Comparison of ENCODE assay signal across 8 cellular contexts in the genomic region with DNA sequence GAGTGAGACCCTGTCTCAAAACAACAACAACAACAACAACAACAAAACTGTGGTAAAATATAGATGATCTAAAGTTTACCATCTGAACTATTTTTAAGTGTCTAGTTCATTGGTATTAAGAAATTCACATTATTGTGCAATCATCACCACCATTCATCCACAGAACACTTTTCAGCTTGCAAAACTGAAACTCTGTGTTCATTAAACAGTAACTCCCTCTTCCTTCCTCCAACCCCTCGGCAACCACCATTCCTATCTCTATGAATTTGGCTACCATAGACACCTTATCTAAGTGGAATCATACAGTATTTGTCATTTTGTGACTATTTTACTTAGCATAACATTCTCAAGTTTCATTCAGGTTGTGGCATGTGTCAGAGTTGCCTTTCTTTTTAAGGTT. TPM values are rescaled to one million over a fixed set of nuclear protein-coding genes. Genes with fewer than 3 reads are reported as not detected.
DNase-seq lines count a peak whose midpoint lies in the region; ATAC-seq and TF ChIP-seq lines count a peak whose summit lies in the region.

No MANE protein-coding gene starts in this region.

- H3K27ac ChIP-seq in GM23338 (ENCODE audit: low read depth): no peak overlapping the region

- ATAC-seq in HG03342 (IDR thresholded peaks at IDR 0.05; ENCODE audit: unreplicated experiment): peak; percentile 64
- peak; percentile 69 for ATAC-seq in activated T-helper 17 cell treated with anti-CD3 and anti-CD28 coated beads, Interleukin-2, amount 50 U/mL, for 72 hours (replicated peaks)
- ATAC-seq in GM23338: no peak

- H3K4me1 Mint-ChIP-seq in activated CD4-positive, alpha-beta T cell treated with anti-CD3 and anti-CD28 coated beads, Interleukin-2, amount 10 ng/mL, durations not matched to agents 7 days and 5 days: peaks cover 48% of the 10 kb centered on the region
- H3K4me1 Mint-ChIP-seq in activated T-helper 17 cell treated with anti-CD3 and anti-CD28 coated beads, Interleukin-2, amount 50 U/mL, for 72 hours: peaks cover 37% of the 10 kb centered on the region
- no peaks in the 10 kb centered on the region for H3K4me1 Mint-ChIP-seq in GM23338

- H3K9me3 Mint-ChIP-seq in activated CD4-positive, alpha-beta T cell treated with anti-CD3 and anti-CD28 coated beads, Interleukin-2, amount 10 ng/mL, durations not matched to agents 7 days and 5 days: peaks cover 3% of the 10 kb centered on the region
- no peaks in the 10 kb centered on the region for H3K9me3 Mint-ChIP-seq in activated T-helper 17 cell treated with anti-CD3 and anti-CD28 coated beads, Interleukin-2, amount 50 U/mL, for 72 hours
- H3K9me3 Mint-ChIP-seq in GM23338: no peaks in the 10 kb centered on the region

- H4K20me1 ChIP-seq in GM23338 (replicated peaks; ENCODE audit: insufficient read depth): no peaks in the 10 kb centered on the region; the same call in 1 of the 2 replicates

- H3K4me2 ChIP-seq in GM23338: no peak overlapping the region

- H3K27me3 ChIP-seq in mononuclear cell (ENCODE audit: insufficient read depth, low read length) (no peaks in the 10 kb centered on the region), GM23338 (ENCODE audit: insufficient read depth) (no peaks in the 10 kb centered on the region)

- TF ChIP-seq CTCF in GM23338 (conservative IDR thresholded peaks at IDR 0.05; ENCODE audit: low read depth in 2 of 2): no peak

- H3K27ac Mint-ChIP-seq in activated CD4-positive, alpha-beta T cell treated with anti-CD3 and anti-CD28 coated beads, Interleukin-2, amount 10 ng/mL, durations not matched to agents 7 days and 5 days: no peak overlapping the region
- peak overlapping the region; percentile 87 for H3K27ac Mint-ChIP-seq in activated T-helper 17 cell treated with anti-CD3 and anti-CD28 coated beads, Interleukin-2, amount 50 U/mL, for 72 hours
- H3K27ac Mint-ChIP-seq in GM23338: no peak overlapping the region

- CTCF ChIA-PET in activated CD4-positive, alpha-beta T cell treated with anti-CD3 and anti-CD28 coated beads, Interleukin-2, amount 10 ng/mL, durations not matched to agents 7 days and 5 days (lab: Charles Lee): interaction anchor here (1.0 to 1.6 kb wide), 2 partner anchors 16 to 21 kb away, joined by 4 to 7 read pairs; a partner anchor contains a TSS

- no peak overlapping the region for H3K4me3 Mint-ChIP-seq in activated CD4-positive, alpha-beta T cell treated with anti-CD3 and anti-CD28 coated beads, Interleukin-2, amount 10 ng/mL, durations not matched to agents 7 days and 5 days
- H3K4me3 Mint-ChIP-seq in activated T-helper 17 cell treated with anti-CD3 and anti-CD28 coated beads, Interleukin-2, amount 50 U/mL, for 72 hours: peak overlapping the region; percentile 77
- no peak overlapping the region for H3K4me3 Mint-ChIP-seq in GM23338

- no peaks in the 10 kb centered on the region for H3K36me3 ChIP-seq in GM23338 (ENCODE audit: insufficient read depth)

- H3K9me2 ChIP-seq in GM23338 (ENCODE audit: insufficient read depth): no peaks in the 10 kb centered on the region

- POLR2A ChIA-PET in activated CD4-positive, alpha-beta T cell treated with anti-CD3 and anti-CD28 coated beads, Interleukin-2, amount 10 ng/mL, durations not matched to agents 7 days and 5 days (lab: Charles Lee): interaction anchor here (0.6 kb wide), 1 partner anchor 20 kb away, joined by 3 read pairs; no protein-coding TSS in a partner anchor

- no peaks in the 10 kb centered on the region for H3K27me3 Mint-ChIP-seq in activated CD4-positive, alpha-beta T cell treated with anti-CD3 and anti-CD28 coated beads, Interleukin-2, amount 10 ng/mL, durations not matched to agents 7 days and 5 days
- no peaks in the 10 kb centered on the region for H3K27me3 Mint-ChIP-seq in activated T-helper 17 cell treated with anti-CD3 and anti-CD28 coated beads, Interleukin-2, amount 50 U/mL, for 72 hours
- H3K27me3 Mint-ChIP-seq in GM23338 (ENCODE audit: insufficient read depth, low read depth, poor library complexity): no peaks in the 10 kb centered on the region

- no peaks in the 10 kb centered on the region for H3F3A ChIP-seq in GM23338 (replicated peaks; ENCODE audit: low read depth)

- no peaks in the 10 kb centered on the region for H3K9me3 ChIP-seq in mononuclear cell (ENCODE audit: low read depth, low read length)

- H2AFZ ChIP-seq in GM23338: no peak overlapping the region

- peak; percentile 25 for DNase-seq in activated CD4-positive, alpha-beta T cell treated with anti-CD3 and anti-CD28 coated beads, Interleukin-2, amount 10 ng/mL, durations not matched to agents 7 days and 5 days
- DNase-seq in activated CD4-positive, alpha-beta T cell treated with anti-CD3 and anti-CD28 coated beads for 4 hours: no peak
- no peak for DNase-seq in NCI-H446 (lab: John Stamatoyannopoulos, UW)
- no peak for DNase-seq in activated CD4-positive, CD25-positive, alpha-beta regulatory T cell treated with anti-CD3 and anti-CD28 coated beads, Interleukin-2, amount 50 U/mL, for 72 hours
- DNase-seq in GM23338 (ENCODE audit: low spot score): no peak

- peak overlapping the region; percentile 24 for H3K4me3 ChIP-seq in mononuclear cell (ENCODE audit: low read length)
- no peak overlapping the region for H3K4me3 ChIP-seq in GM23338

- no peaks in the 10 kb centered on the region for H3K79me2 ChIP-seq in GM23338 (replicated peaks; ENCODE audit: insufficient read depth)

- H3K4me1 ChIP-seq in mononuclear cell (ENCODE audit: insufficient read depth, low read length) (peaks cover 58% of the 10 kb centered on the region), GM23338 (ENCODE audit: insufficient read depth) (no peaks in the 10 kb centered on the region)

- peaks cover 19% of the 10 kb centered on the region for H3K36me3 Mint-ChIP-seq in activated CD4-positive, alpha-beta T cell treated with anti-CD3 and anti-CD28 coated beads, Interleukin-2, amount 10 ng/mL, durations not matched to agents 7 days and 5 days (ENCODE audit: low read depth)
- peaks cover 24% of the 10 kb centered on the region for H3K36me3 Mint-ChIP-seq in activated T-helper 17 cell treated with anti-CD3 and anti-CD28 coated beads, Interleukin-2, amount 50 U/mL, for 72 hours (ENCODE audit: low read depth)
- H3K36me3 Mint-ChIP-seq in GM23338 (ENCODE audit: low read depth): no peaks in the 10 kb centered on the region

TF ChIP-seq in GM23338, 12 proteins besides CTCF, POLR2A, EP300 and RAD21 (continues in another document):
- TF ChIP-seq NANOG (IDR thresholded peaks at IDR 0.05; ENCODE audit: borderline replicate concordance) (no peak), ZNF114 (CRISPR knock-in tag; IDR thresholded peaks at IDR 0.05) (no peak)

RNA-seq across cellular contexts. Expression of a gene that starts 20.7 kb away (rescaled TPM):
- total RNA-seq in activated CD4-positive, alpha-beta T cell treated with anti-CD3 and anti-CD28 coated beads, Interleukin-2, amount 10 ng/mL, durations not matched to agents 7 days and 5 days: 10 to 100 TPM; 84.5 to 91.3 TPM
- total RNA-seq in activated T-helper 17 cell treated with anti-CD3 and anti-CD28 coated beads, Interleukin-2, amount 50 U/mL, for 72 hours: 100 to 1,000 TPM; 109 to 143 TPM
- total RNA-seq in mononuclear cell: 31.1 TPM
- 1.7 and 4.4 TPM in 2 replicates for total RNA-seq in GM23338 (2014; rRNA removed; shearing (Covaris generic))
- 1.3 and 1.7 TPM in 2 replicates for polyA plus RNA-seq in GM23338 (2016; fragmentation: Nextera tagmentation; extraction: Ambion mirVana)

RNA-seq across cellular contexts. Expression of a gene that starts 48.9 kb away (rescaled TPM):
- total RNA-seq in activated CD4-positive, alpha-beta T cell treated with anti-CD3 and anti-CD28 coated beads, Interleukin-2, amount 10 ng/mL, durations not matched to agents 7 days and 5 days: not detected
- not detected for total RNA-seq in activated T-helper 17 cell treated with anti-CD3 and anti-CD28 coated beads, Interleukin-2, amount 50 U/mL, for 72 hours
- not detected for total RNA-seq in mononuclear cell
- total RNA-seq in GM23338 (2014; rRNA removed; shearing (Covaris generic)): not detected in 2 replicates
- 0.40 and 0.42 TPM in 2 replicates for polyA plus RNA-seq in GM23338 (2016; fragmentation: Nextera tagmentation; extraction: Ambion mirVana)
